Comparison of ENCODE assay signal across 8 cellular contexts in genomic region chr15:50908209-50909043, GRCh38. TPM values are rescaled to one million over a fixed set of nuclear protein-coding genes. Genes with fewer than 3 reads are reported as not detected.
DNase-seq lines count a peak whose midpoint lies in the region; ATAC-seq and TF ChIP-seq lines count a peak whose summit lies in the region.

AP4E1 (plus strand) TSS chr15:50908683; CDS start chr15:50908779, 96 bp downstream.

- peak; percentile 51 for DNase-seq in NCI-H187 treated with DMSO at 0.1 percent for 48 hours (lab: John Stamatoyannopoulos, UW)
- peak; percentile 91 to 95 (median 94) for DNase-seq in T-helper 2 cell
- DNase-seq in right cardiac atrium: peak; percentile 87 to 96 (median 95)
- peak; percentile 71 for DNase-seq in pulmonary artery endothelial cell (ENCODE audit: low read depth, low spot score)
- peak; percentile 89 to 92 for DNase-seq in uterus

- H3K36me3 ChIP-seq in uterus: no peaks in the 10 kb centered on the region

- H3K4me3 ChIP-seq in right cardiac atrium (ENCODE audit: low read length): peak within 1 kb of the TSS; percentile 90
- H3K4me3 ChIP-seq in uterus: peak within 1 kb of the TSS; percentile 74 to 88

- H3K9me3 ChIP-seq in right cardiac atrium (ENCODE audit: control insufficient read depth, low read length) (no peaks in the 10 kb centered on the region), uterus (no peaks in the 10 kb centered on the region)

- peak; percentile 67 for TF ChIP-seq POLR2A in GM18505 (IDR thresholded peaks at IDR 0.05; ENCODE audit: borderline replicate concordance, extremely low read depth, insufficient read depth, insufficient read length)
- TF ChIP-seq POLR2A in uterus (IDR thresholded peaks at IDR 0.05): peak; percentile 39 to 69

- H3K4me1 ChIP-seq in right cardiac atrium (ENCODE audit: control insufficient read depth, insufficient read depth, low read length) (peaks cover 2% of the 10 kb centered on the region), uterus (peaks cover 0 to 10% of the 10 kb centered on the region in 2 donors)

- peak; percentile 97 to 99 (median 98) for TF ChIP-seq CTCF in uterus (IDR thresholded peaks at IDR 0.05)

- ATAC-seq in GM18505 (IDR thresholded peaks at IDR 0.05; ENCODE audit: unreplicated experiment): peak; percentile 58
- peak; percentile 68 for ATAC-seq in HG02970 (IDR thresholded peaks at IDR 0.05; ENCODE audit: low FRiP score, unreplicated experiment)
- peak; percentile 88 for ATAC-seq in right cardiac atrium

- under 1% methylated on average over 102 of the region's 102 CpGs for WGBS in right cardiac atrium

- intact Hi-C loops in right cardiac atrium (cut with DNase I): no loop called here
- intact Hi-C loops in uterus (cut with DNase I; ENCODE audit: low total_unique reads): no loop called here

- H3K27me3 ChIP-seq in right cardiac atrium (ENCODE audit: control insufficient read depth, insufficient read depth): no peaks in the 10 kb centered on the region
- no peaks in the 10 kb centered on the region for H3K27me3 ChIP-seq in uterus

- H3K27ac ChIP-seq in angular gyrus (ENCODE audit: low read depth, low read length) (peak within 1 kb of the TSS; percentile 85), right cardiac atrium (ENCODE audit: low read length) (peak within 1 kb of the TSS; percentile 92), uterus (peak within 1 kb of the TSS; percentile 92)

RNA-seq across cellular contexts. Expression of gene AP4E1, which starts in this region (rescaled TPM):
- total RNA-seq in right cardiac atrium: 10 to 100 TPM in 1 of 4 donors, 1 to 10 TPM in 3; 6.0 to 10.6 (median 8.0) TPM
- 2.5 TPM for polyA plus RNA-seq in right cardiac atrium
- 10.2 and 12.9 TPM in 2 replicates for total RNA-seq in pulmonary artery endothelial cell
- 10 to 100 TPM in 2 of 4 donors, 1 to 10 TPM in 2; 4.1 to 20.5 (median 12.3) TPM for total RNA-seq in uterus

Comparison
In these comparisons a context has a peak if more than half of its experiments do, and no peak if none do; other contexts are left out.
1. Peak in every context shown above with its lines: DNase-seq, ATAC-seq, H3K4me3 ChIP-seq and H3K27ac ChIP-seq.